In genomic region chr17:80460286-80460881, GRCh38 we compare ENCODE assay signal across 19 cellular contexts. TPM values are rescaled to one million over a fixed set of nuclear protein-coding genes. Genes with fewer than 3 reads are reported as not detected.
DNase-seq lines count a peak whose midpoint lies in the region; ATAC-seq and TF ChIP-seq lines count a peak whose summit lies in the region.
"Had no signal": no experiment of that assay in that cellular context is flagged by ENCODE, and none has a peak within 500 bp of the region (broad histone marks: within the 10 kb centered on the region; RNA-seq: fewer than 3 reads in every experiment).

No MANE protein-coding gene starts in this region.

- H3K4me1 ChIP-seq in left ventricle myocardium inferior (peaks cover 39% of the 10 kb centered on the region), psoas muscle (peaks cover 40% of the 10 kb centered on the region)

- H3K4me1 Mint-ChIP-seq in brain: peaks cover 48% of the 10 kb centered on the region
- peaks cover 4% of the 10 kb centered on the region for H3K4me1 Mint-ChIP-seq in MCF 10A (ENCODE audit: insufficient read depth, unreplicated experiment)

- POLR2A ChIA-PET in MCF 10A (lab: Yijun Ruan, JAX): no interaction called here

- CTCF ChIA-PET in MCF 10A (lab: Yijun Ruan, JAX): interaction anchor here (0.6 kb wide), 1 partner anchor 27 kb away, joined by 3 read pairs; no protein-coding TSS in a partner anchor

- WGBS in psoas muscle, 3 donors: 14 to 25% (median 17%) methylated on average over 10 of the region's 10 CpGs

- H3K27me3 ChIP-seq in left ventricle myocardium inferior (ENCODE audit: low read depth) (peaks cover 26% of the 10 kb centered on the region), psoas muscle (ENCODE audit: insufficient read depth in 3 of 3, low read length in 2 of 3) (no peaks in the 10 kb centered on the region)

- H3K36me3 ChIP-seq in left ventricle myocardium inferior (no peaks in the 10 kb centered on the region), psoas muscle (ENCODE audit: insufficient read depth in 1 of 2, low read depth in 1 of 2) (no peaks in the 10 kb centered on the region)
- H3K36me3 ChIP-seq: WERI-Rb-1 had no signal

- H3K27ac ChIP-seq in left ventricle myocardium inferior (replicated peaks) (peak overlapping the region; percentile 69), psoas muscle (peak overlapping the region; percentile 72)
- H3K27ac ChIP-seq: WERI-Rb-1 had no signal

- H3K4me3 ChIP-seq in left ventricle myocardium inferior (peak overlapping the region; percentile 9), psoas muscle (peak overlapping the region; percentile 8)
- H3K4me3 ChIP-seq: smooth muscle cell had no signal

- BruUV-seq in MCF 10A (replicated peaks; lab: Mats Ljungman, UMichigan): no TSS peak

- in situ Hi-C loops in G401 (cut with HindIII; ENCODE audit: low sequenced_read_pairs): no loop called here

- no peaks in the 10 kb centered on the region for H3K9me3 ChIP-seq in left ventricle myocardium inferior (replicated peaks)
- no peaks in the 10 kb centered on the region for H3K9me3 ChIP-seq in psoas muscle

- H3K27me3 Mint-ChIP-seq in brain: peaks cover 18% of the 10 kb centered on the region
- H3K27me3 Mint-ChIP-seq in MCF 10A (ENCODE audit: insufficient read depth, unreplicated experiment): peaks cover 19% of the 10 kb centered on the region

- H3K4me3 Mint-ChIP-seq in brain: peak overlapping the region in 3 of 5 experiments; percentile 44 to 53 (median 45)
- no peak overlapping the region for H3K4me3 Mint-ChIP-seq in MCF 10A (ENCODE audit: unreplicated experiment)
- H3K4me3 Mint-ChIP-seq: activated naive CD8-positive, alpha-beta T cell treated with anti-CD3 and anti-CD28 coated beads for 36 hours; nephron progenitor cell; stimulated activated memory B cell treated with anti-CD40 and anti-IgM and Interleukin-4, amounts not matched to agents 10 μg/mL and 1 μg/mL and 100 μg/mL, for 72 hours had no signal

- ATAC-seq in psoas muscle: peak; percentile 48 to 76 (median 68)
- ATAC-seq in HG02884 (IDR thresholded peaks at IDR 0.05; ENCODE audit: unreplicated experiment): no peak
- ATAC-seq: stimulated activated memory B cell treated with anti-CD40 and anti-IgM and Interleukin-4, amounts not matched to agents 10 μg/mL and 1 μg/mL and 100 μg/mL, for 72 hours had no signal

- intact Hi-C loops in left ventricle myocardium inferior (cut with micrococcal nuclease) (no loop called here), psoas muscle (cut with DNase I) (no loop called here), MCF 10A (cut with micrococcal nuclease) (no loop called here)

- DNase-seq in G401 (ENCODE audit: low spot score) (peak; percentile 70), left ventricle myocardium inferior (no peak), psoas muscle (peak in 1 of 2 donors; percentile 71), MCF 10A (ENCODE audit: unreplicated experiment) (no peak), GDM1 (lab: John Stamatoyannopoulos, UW) (no peak), T-helper 2 cell (no peak)
- DNase-seq: activated CD8-positive, alpha-beta memory T cell treated with anti-CD3 and anti-CD28 coated beads, Interleukin-2, amount 50 U/mL, for 48 hours; activated naive CD8-positive, alpha-beta T cell treated with anti-CD3 and anti-CD28 coated beads for 36 hours; CD4-positive, CD25-positive, alpha-beta regulatory T cell; effector CD8-positive, alpha-beta T cell; NCI-H1105; NCI-H446 treated with DMSO at 0.1 percent for 48 hours; nephron progenitor cell; WERI-Rb-1 had no signal

- H3K27ac Mint-ChIP-seq in brain: peak overlapping the region in 4 of 5 experiments; percentile 66 to 100 (median 84)
- H3K27ac Mint-ChIP-seq in MCF 10A (ENCODE audit: low read depth, unreplicated experiment): no peak overlapping the region
- H3K27ac Mint-ChIP-seq: activated naive CD8-positive, alpha-beta T cell treated with anti-CD3 and anti-CD28 coated beads for 36 hours; activated T-helper 2 cell treated with anti-CD3 and anti-CD28 coated beads, Interferon-gamma antibody, Interleukin-2, Interleukin-4, amounts not matched to agents 10 μg/mL and 5 μg/mL and 100 μg/mL, durations not matched to agents 14 hours and 24 hours and 36 hours; CD4-positive, CD25-positive, alpha-beta regulatory T cell; nephron progenitor cell; stimulated activated memory B cell treated with anti-CD40 and anti-IgM and Interleukin-4, amounts not matched to agents 10 μg/mL and 1 μg/mL and 100 μg/mL, for 72 hours had no signal

- TF ChIP-seq CTCF in brain (conservative IDR thresholded peaks at IDR 0.05) (no peak), left ventricle myocardium inferior (IDR thresholded peaks at IDR 0.05; ENCODE audit: borderline replicate concordance) (no peak), psoas muscle (IDR thresholded peaks at IDR 0.05) (no peak), MCF 10A (IDR thresholded peaks at IDR 0.05; ENCODE audit: unreplicated experiment) (no peak)

- H3K36me3 Mint-ChIP-seq in brain: no peaks in the 10 kb centered on the region
- no peaks in the 10 kb centered on the region for H3K36me3 Mint-ChIP-seq in MCF 10A (ENCODE audit: insufficient read depth, unreplicated experiment)
- H3K36me3 Mint-ChIP-seq: activated naive CD8-positive, alpha-beta T cell treated with anti-CD3 and anti-CD28 coated beads for 36 hours; CD4-positive, CD25-positive, alpha-beta regulatory T cell; stimulated activated memory B cell treated with anti-CD40 and anti-IgM and Interleukin-4, amounts not matched to agents 10 μg/mL and 1 μg/mL and 100 μg/mL, for 72 hours had no signal

- H3K9me3 Mint-ChIP-seq in brain (peaks cover 0 to 3% (median 0%) of the 10 kb centered on the region in 5 experiments), MCF 10A (ENCODE audit: unreplicated experiment) (no peaks in the 10 kb centered on the region)
- H3K9me3 Mint-ChIP-seq: activated naive CD8-positive, alpha-beta T cell treated with anti-CD3 and anti-CD28 coated beads for 36 hours; activated T-helper 2 cell treated with anti-CD3 and anti-CD28 coated beads, Interferon-gamma antibody, Interleukin-2, Interleukin-4, amounts not matched to agents 10 μg/mL and 5 μg/mL and 100 μg/mL, durations not matched to agents 14 hours and 24 hours and 36 hours; nephron progenitor cell; stimulated activated memory B cell treated with anti-CD40 and anti-IgM and Interleukin-4, amounts not matched to agents 10 μg/mL and 1 μg/mL and 100 μg/mL, for 72 hours had no signal

RNA-seq across cellular contexts. Expression of gene NPTX1, which starts 16.0 kb away (rescaled TPM):
- 0.07 and 0.12 TPM in 2 replicates for total RNA-seq in G401 (2014; rRNA removed; shearing (Covaris generic))
- polyA plus RNA-seq in brain (ENCODE audit: insufficient read depth, low read depth, low replicate concordance) (22.4 TPM), psoas muscle (1 to 10 TPM in 2 of 3 donors, under 1 TPM in 1; 0.30 to 1.3 (median 1.2) TPM)
- total RNA-seq in left ventricle myocardium inferior (not detected), psoas muscle (under 1 TPM; 0.25 to 0.84 (median 0.61) TPM), MCF 10A (2022) (not detected in 2 replicates)

RNA-seq across cellular contexts. Expression of gene ENDOV, which starts 45.4 kb away (rescaled TPM):
- 28.1 and 30.7 TPM in 2 replicates for total RNA-seq in G401 (2014; rRNA removed; shearing (Covaris generic))
- polyA plus RNA-seq in brain (ENCODE audit: insufficient read depth, low read depth, low replicate concordance): 32.0 TPM
- 11.3 TPM for total RNA-seq in left ventricle myocardium inferior
- total RNA-seq in psoas muscle: 10 to 100 TPM; 12.0 to 23.7 (median 15.1) TPM
- polyA plus RNA-seq in psoas muscle: 10 to 100 TPM; 12.2 to 24.3 (median 20.5) TPM
- 28.0 and 34.4 TPM in 2 replicates for total RNA-seq in MCF 10A (2022)
